Comparison of ENCODE assay signal across 13 cellular contexts in the genomic region with DNA sequence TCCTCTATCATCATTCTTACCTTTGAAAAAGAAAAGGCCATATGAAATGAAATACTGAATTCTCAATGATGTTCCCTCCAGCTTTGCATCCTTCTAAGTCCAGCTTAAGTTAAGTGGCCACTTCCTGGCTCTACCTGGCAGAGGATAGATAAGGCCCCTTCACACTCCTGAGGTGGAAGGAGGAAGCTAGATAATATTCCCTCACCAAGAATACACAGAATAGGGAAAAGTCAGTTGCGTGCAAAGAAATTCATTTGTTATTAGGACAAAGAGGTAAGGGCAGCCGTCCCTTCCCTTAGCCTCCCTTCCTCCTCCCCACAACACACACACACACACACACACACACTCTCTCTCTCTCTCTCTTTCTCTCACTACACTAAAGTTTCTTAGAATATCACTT.
"Had no signal": no experiment of that assay in that cellular context is flagged by ENCODE, and none has a peak within 500 bp of the region (broad histone marks: within the 10 kb centered on the region; RNA-seq: fewer than 3 reads in every experiment).

No MANE protein-coding gene starts in this region.

- ATAC-seq: activated T-cell treated with anti-CD3 and anti-CD28 coated beads, Interleukin-2, amount 50 U/mL, for 4 hours; pancreas; upper lobe of right lung had no signal

- H3K4me3 Mint-ChIP-seq: activated CD4-positive, alpha-beta memory T cell treated with anti-CD3 and anti-CD28 coated beads for 36 hours; activated naive CD8-positive, alpha-beta T cell; activated T-cell treated with anti-CD3 and anti-CD28 coated beads, Interleukin-2, amount 50 U/mL, for 4 hours; mesothelial cell of epicardium; stimulated activated naive CD8-positive, alpha-beta T cell treated with anti-CD3 and anti-CD28 coated beads, Interleukin-15, Interleukin-2, amounts not matched to agents 100 ng/mL and 50 ng/mL, for 24 hours had no signal

- H3K27me3 Mint-ChIP-seq: activated CD4-positive, alpha-beta memory T cell treated with anti-CD3 and anti-CD28 coated beads for 36 hours; activated naive CD8-positive, alpha-beta T cell; stimulated activated naive CD8-positive, alpha-beta T cell treated with anti-CD3 and anti-CD28 coated beads, Interleukin-15, Interleukin-2, amounts not matched to agents 100 ng/mL and 50 ng/mL, for 24 hours had no signal

- H3K27ac Mint-ChIP-seq: activated CD4-positive, alpha-beta memory T cell treated with anti-CD3 and anti-CD28 coated beads for 36 hours; activated naive CD8-positive, alpha-beta T cell; mesothelial cell of epicardium; stimulated activated naive CD8-positive, alpha-beta T cell treated with anti-CD3 and anti-CD28 coated beads, Interleukin-15, Interleukin-2, amounts not matched to agents 100 ng/mL and 50 ng/mL, for 24 hours had no signal

- DNase-seq: activated CD4-positive, alpha-beta memory T cell treated with anti-CD3 and anti-CD28 coated beads for 36 hours; activated CD4-positive, CD25-positive, alpha-beta regulatory T cell treated with anti-CD3 and anti-CD28 coated beads, Interleukin-2, amount 50 U/mL, for 72 hours; activated effector memory CD4-positive, alpha-beta T cell treated with anti-CD3 and anti-CD28 coated beads, Interleukin-2, amount 50 U/mL, for 16 hours; activated T-cell treated with anti-CD3 and anti-CD28 coated beads, Interleukin-2, amount 50 U/mL, for 4 hours; brain microvascular endothelial cell; hypothalamus; kidney glomerular epithelial cell; pancreas; stimulated activated CD4-positive, alpha-beta T cell treated with anti-CD3 and anti-CD28 coated beads, Interleukin-2, amount 100 ng/mL, for 48 hours; upper lobe of right lung had no signal

- H3K36me3 Mint-ChIP-seq: mesothelial cell of epicardium had no signal

- H3K9me3 Mint-ChIP-seq: activated CD4-positive, alpha-beta memory T cell treated with anti-CD3 and anti-CD28 coated beads for 36 hours; activated T-cell treated with anti-CD3 and anti-CD28 coated beads, Interleukin-2, amount 50 U/mL, for 4 hours; mesothelial cell of epicardium; stimulated activated naive CD8-positive, alpha-beta T cell treated with anti-CD3 and anti-CD28 coated beads, Interleukin-15, Interleukin-2, amounts not matched to agents 100 ng/mL and 50 ng/mL, for 24 hours had no signal
